16 cellular contexts compared by ENCODE assay signal in the genomic region with DNA sequence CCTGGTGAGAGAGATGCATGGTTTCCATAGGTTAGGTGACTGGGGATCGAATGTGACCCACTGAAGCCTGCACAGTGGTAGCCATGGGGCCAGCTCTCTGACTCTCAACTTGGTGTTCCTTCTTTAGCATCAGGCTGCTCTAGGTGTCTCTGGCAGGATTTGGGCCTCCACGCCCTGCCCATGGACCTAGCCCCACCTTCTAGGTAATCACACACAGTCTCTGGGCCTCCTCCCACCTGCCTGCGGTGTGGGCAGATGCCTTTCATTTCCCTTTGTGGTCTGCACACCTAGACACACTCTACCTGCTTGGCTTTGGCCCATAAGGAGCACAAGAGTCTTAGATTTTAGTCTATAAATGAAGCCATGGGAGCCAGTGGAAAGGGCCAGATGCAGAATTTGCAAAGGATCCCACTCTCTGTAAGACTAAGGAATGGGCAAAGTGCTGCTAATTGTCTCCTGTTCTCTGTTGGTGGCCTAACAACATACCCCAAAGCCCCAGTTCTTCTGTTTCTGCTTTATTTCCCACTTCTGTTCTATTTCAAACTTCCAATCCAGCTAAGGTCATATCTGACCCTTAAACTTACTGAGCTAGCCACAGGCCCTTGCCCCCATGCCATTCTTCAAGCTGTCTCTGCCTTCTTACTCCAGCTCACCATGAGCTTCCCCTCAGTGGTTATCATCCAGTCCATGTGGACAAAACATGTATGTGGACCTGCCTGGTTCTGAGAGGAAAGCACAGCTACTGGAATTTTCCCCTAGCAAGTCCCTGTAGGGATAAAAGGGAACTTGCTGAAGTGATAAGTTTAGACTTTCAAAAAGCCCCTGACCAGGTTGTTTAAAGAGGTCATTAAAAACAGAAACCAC. TPM values are rescaled to one million over a fixed set of nuclear protein-coding genes. Genes with fewer than 3 reads are reported as not detected.
A peak's percentile ranks its signal among the peaks of the same experiment; 100 is the strongest.
DNase-seq lines count a peak whose midpoint lies in the region; ATAC-seq and TF ChIP-seq lines count a peak whose summit lies in the region.
"Had no signal": no experiment of that assay in that cellular context is flagged by ENCODE, and none has a peak within 500 bp of the region (broad histone marks: within the 10 kb centered on the region; RNA-seq: fewer than 3 reads in every experiment).

No MANE protein-coding gene starts in this region.

- DNase-seq in osteocyte (ENCODE audit: extremely low spot score, unreplicated experiment) (peak; percentile 60), NCI-H82 treated with DMSO at 0.1 percent for 48 hours (lab: John Stamatoyannopoulos, UW; ENCODE audit: unreplicated experiment) (no peak), PC-9 (no peak)
- no peak for DNase-seq in stimulated activated CD4-positive, alpha-beta T cell treated with anti-CD3 and anti-CD28 coated beads, Interleukin-2, amount 100 ng/mL, for 24 hours
- DNase-seq: activated CD8-positive, alpha-beta T cell treated with anti-CD3 and anti-CD28 coated beads, Interleukin-2, amount 10 ng/mL, durations not matched to agents 7 days and 5 days; activated gamma-delta T cell treated with Interleukin-2 at 50 U/mL for 16 hours; CD8-positive, alpha-beta memory T cell; left cardiac atrium; NCI-H1694; NCI-H524 had no signal

- H3K27ac ChIP-seq in angular gyrus (ENCODE audit: low read depth, low read length) (peak overlapping the region; percentile 46), PC-9 (no peak overlapping the region)
- H3K27ac ChIP-seq: KMS-11 had no signal

- H3K27me3 Mint-ChIP-seq in osteocyte (ENCODE audit: unreplicated experiment): peaks cover 21% of the 10 kb centered on the region

- ATAC-seq in GM19043 (IDR thresholded peaks at IDR 0.05; ENCODE audit: low read depth, unreplicated experiment) (peak; percentile 14), HG02981 (IDR thresholded peaks at IDR 0.05; ENCODE audit: unreplicated experiment) (peak; percentile 14), GM19395 (IDR thresholded peaks at IDR 0.05; ENCODE audit: unreplicated experiment) (no peak)
- ATAC-seq: activated CD8-positive, alpha-beta T cell treated with anti-CD3 and anti-CD28 coated beads, Interleukin-2, amount 10 ng/mL, durations not matched to agents 7 days and 5 days had no signal

- CTCF ChIA-PET in PC-9 (lab: Charles Lee): no interaction called here

- no peak overlapping the region for H3K4me3 ChIP-seq in PC-9

- no peaks in the 10 kb centered on the region for H3F3A ChIP-seq in PC-9 (ENCODE audit: insufficient read depth, low read depth)

- H2AFZ ChIP-seq in PC-9: no peak overlapping the region

- no peaks in the 10 kb centered on the region for H4K20me1 ChIP-seq in PC-9 (ENCODE audit: insufficient read depth)

- no TSS peak for BruUV-seq in PC-9 (replicated peaks; lab: Mats Ljungman, UMichigan)

- no peaks in the 10 kb centered on the region for H3K4me1 ChIP-seq in PC-9 (replicated peaks; ENCODE audit: insufficient read depth)

- intact Hi-C loops in PC-9 (cut with micrococcal nuclease; ENCODE audit: unreplicated experiment): no loop called here

- no peaks in the 10 kb centered on the region for H3K79me2 ChIP-seq in PC-9 (ENCODE audit: low read depth)

- TF ChIP-seq CTCF in osteocyte (IDR thresholded peaks at IDR 0.05) (no peak), PC-9 (conservative IDR thresholded peaks at IDR 0.05) (no peak)

- no peaks in the 10 kb centered on the region for H3K9me2 ChIP-seq in PC-9 (ENCODE audit: insufficient read depth)

- H3K4me2 ChIP-seq in PC-9: no peak overlapping the region
- H3K4me2 ChIP-seq: KMS-11 had no signal

- peaks cover 4% of the 10 kb centered on the region for H3K4me1 Mint-ChIP-seq in osteocyte (ENCODE audit: unreplicated experiment)

- POLR2A ChIA-PET in PC-9 (lab: Charles Lee; ENCODE audit: unreplicated experiment): no interaction called here

- H3K27ac Mint-ChIP-seq in osteocyte (ENCODE audit: unreplicated experiment): no peak overlapping the region
- H3K27ac Mint-ChIP-seq: activated CD8-positive, alpha-beta T cell treated with anti-CD3 and anti-CD28 coated beads, Interleukin-2, amount 10 ng/mL, durations not matched to agents 7 days and 5 days had no signal

- peaks cover 20% of the 10 kb centered on the region for H3K27me3 ChIP-seq in PC-9 (ENCODE audit: insufficient read depth, low read depth)

- peaks cover 12% of the 10 kb centered on the region for H3K9me3 Mint-ChIP-seq in osteocyte (ENCODE audit: unreplicated experiment)

- H3K36me3 Mint-ChIP-seq in osteocyte (ENCODE audit: unreplicated experiment): no peaks in the 10 kb centered on the region

- no peak overlapping the region for H3K4me3 Mint-ChIP-seq in osteocyte (ENCODE audit: unreplicated experiment)
- H3K4me3 Mint-ChIP-seq: activated CD8-positive, alpha-beta T cell treated with anti-CD3 and anti-CD28 coated beads, Interleukin-2, amount 10 ng/mL, durations not matched to agents 7 days and 5 days had no signal

- H3K36me3 ChIP-seq in PC-9 (ENCODE audit: low read depth): no peaks in the 10 kb centered on the region

- H3K9me3 ChIP-seq in PC-9 (ENCODE audit: insufficient read depth, low read depth): no peaks in the 10 kb centered on the region

RNA-seq across cellular contexts. Expression of a gene that starts 7.3 kb away (rescaled TPM):
- total RNA-seq in osteocyte (not detected in 2 replicates), PC-9 (2021) (not detected in 2 replicates)
- total RNA-seq: CD8-positive, alpha-beta memory T cell; left cardiac atrium; renal cortical epithelial cell had no signal

RNA-seq across cellular contexts. Expression of a gene that starts 48.1 kb away (rescaled TPM):
- total RNA-seq in osteocyte (not detected in 2 replicates), PC-9 (2021) (not detected in 2 replicates)
- total RNA-seq: activated CD8-positive, alpha-beta T cell treated with anti-CD3 and anti-CD28 coated beads, Interleukin-2, amount 10 ng/mL, durations not matched to agents 7 days and 5 days; CD8-positive, alpha-beta memory T cell; left cardiac atrium; renal cortical epithelial cell had no signal
